ENCODE assay signal across 1 cellular context in the genomic region with DNA sequence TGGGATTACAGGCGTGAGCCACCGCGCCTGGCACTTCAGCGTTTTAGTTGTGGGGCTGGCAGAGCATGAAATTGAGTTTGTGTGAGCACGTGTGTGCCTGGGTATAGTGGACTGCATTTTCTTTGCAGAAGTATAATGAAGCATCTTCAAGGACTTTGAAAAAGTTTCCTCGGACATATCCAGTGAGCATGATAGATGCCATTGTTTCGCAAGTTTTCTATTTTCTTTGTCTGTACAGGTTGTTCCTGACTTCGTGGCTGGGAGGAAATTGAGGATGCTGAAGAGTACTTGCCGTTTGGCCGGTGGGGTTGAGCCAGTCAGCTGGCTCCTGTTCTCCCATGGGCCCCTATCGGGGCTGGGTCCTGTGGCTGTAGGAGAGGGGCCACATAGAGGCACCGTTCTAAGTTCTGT.
TF ChIP-seq lines count a peak whose summit lies in the region.

No MANE protein-coding gene starts in this region.

TF ChIP-seq in HepG2, 621 proteins besides CTCF, POLR2A, EP300 and RAD21 (continues in another document):
- TF ChIP-seq ZNF510 (CRISPR knock-in tag; IDR thresholded peaks at IDR 0.05; ENCODE audit: low read depth) (no peak), AFF4 (CRISPR knock-in tag; IDR thresholded peaks at IDR 0.05) (no peak), ERF (CRISPR knock-in tag; IDR thresholded peaks at IDR 0.05) (no peak), ZSCAN29 (CRISPR knock-in tag; conservative IDR thresholded peaks at IDR 0.05) (0 out of 2 replicates have a peak, but pooled peaks have one; percentile 24), MEF2D (CRISPR knock-in tag; IDR thresholded peaks at IDR 0.05) (no peak), MXD3 (CRISPR knock-in tag; IDR thresholded peaks at IDR 0.05) (0 out of 2 replicates have a peak, but pooled peaks have one; percentile 27), TFAP4 (IDR thresholded peaks at IDR 0.05; ENCODE audit: borderline replicate concordance, low read depth) (no peak), ZNF350 (CRISPR knock-in tag; IDR thresholded peaks at IDR 0.05; ENCODE audit: borderline replicate concordance, low read depth) (no peak), ZNF225 (CRISPR knock-in tag; IDR thresholded peaks at IDR 0.05) (0 out of 2 replicates have a peak, but pooled peaks have one; percentile 31), ZNF543 (CRISPR knock-in tag; IDR thresholded peaks at IDR 0.05) (0 out of 2 replicates have a peak, but pooled peaks have one; percentile 41), NAIF1 (CRISPR knock-in tag; IDR thresholded peaks at IDR 0.05; ENCODE audit: borderline replicate concordance) (no peak), TEAD3 (CRISPR knock-in tag; optimal IDR thresholded peaks at IDR 0.05; ENCODE audit: borderline replicate concordance) (no peak), CEBPB (IDR thresholded peaks at IDR 0.05; ENCODE audit: borderline replicate concordance, low read depth, low read length) (peak; percentile 17; the same call in 1 of the 2 replicates), IRF2 (CRISPR knock-in tag; IDR thresholded peaks at IDR 0.05) (no peak), GABPA (IDR thresholded peaks at IDR 0.05; ENCODE audit: low read depth, low read length) (no peak), GABPA (CRISPR knock-in tag; IDR thresholded peaks at IDR 0.05; ENCODE audit: low read depth) (no peak), ZNF34 (CRISPR knock-in tag; IDR thresholded peaks at IDR 0.05; ENCODE audit: borderline replicate concordance) (no peak), RFX3 (CRISPR knock-in tag; IDR thresholded peaks at IDR 0.05) (no peak), MEIS1 (CRISPR knock-in tag; IDR thresholded peaks at IDR 0.05; ENCODE audit: borderline replicate concordance) (no peak), SYNCRIP (IDR thresholded peaks at IDR 0.05; ENCODE audit: insufficient read depth, low read depth, low read length) (no peak), ZSCAN31 (CRISPR knock-in tag; IDR thresholded peaks at IDR 0.05; ENCODE audit: low read depth) (no peak), ZNF136 (CRISPR knock-in tag; IDR thresholded peaks at IDR 0.05; ENCODE audit: low read depth) (no peak), ZBTB46 (CRISPR knock-in tag; IDR thresholded peaks at IDR 0.05; ENCODE audit: borderline replicate concordance) (peak; percentile 45; the same call in 1 of the 2 replicates), SMARCE1 (IDR thresholded peaks at IDR 0.05; ENCODE audit: borderline replicate concordance) (no peak), ZNF572 (CRISPR knock-in tag; IDR thresholded peaks at IDR 0.05) (0 out of 2 replicates have a peak, but pooled peaks have one; percentile 38), KDM1A (CRISPR knock-in tag; IDR thresholded peaks at IDR 0.05) (no peak), NR1H2 (CRISPR knock-in tag; IDR thresholded peaks at IDR 0.05; ENCODE audit: borderline replicate concordance, low read depth) (no peak), HNRNPLL (IDR thresholded peaks at IDR 0.05; ENCODE audit: low read depth, low read length, poor library complexity, severe bottlenecking) (no peak), FOXP1 (IDR thresholded peaks at IDR 0.05) (no peak), FOXP1 (CRISPR knock-in tag; IDR thresholded peaks at IDR 0.05) (no peak)
- TF ChIP-seq, protein P1, sequence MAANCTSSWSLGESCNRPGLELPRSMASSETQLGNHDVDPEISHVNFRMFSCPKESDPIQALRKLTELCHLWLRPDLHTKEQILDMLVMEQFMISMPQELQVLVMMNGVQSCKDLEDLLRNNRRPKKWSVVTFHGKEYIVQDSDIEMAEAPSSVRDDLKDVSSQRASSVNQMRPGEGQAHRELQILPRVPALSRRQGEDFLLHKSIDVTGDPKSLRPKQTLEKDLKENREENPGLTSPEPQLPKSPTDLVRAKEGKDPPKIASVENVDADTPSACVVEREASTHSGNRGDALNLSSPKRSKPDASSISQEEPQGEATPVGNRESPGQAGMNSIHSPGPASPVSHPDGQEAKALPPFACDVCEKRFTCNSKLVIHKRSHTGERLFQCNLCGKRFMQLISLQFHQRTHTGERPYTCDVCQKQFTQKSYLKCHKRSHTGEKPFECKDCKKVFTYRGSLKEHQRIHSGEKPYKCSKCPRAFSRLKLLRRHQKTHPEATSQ (CRISPR knock-in tag; IDR thresholded peaks at IDR 0.05; ENCODE audit: borderline replicate concordance): no peak
- TF ChIP-seq, protein P2, sequence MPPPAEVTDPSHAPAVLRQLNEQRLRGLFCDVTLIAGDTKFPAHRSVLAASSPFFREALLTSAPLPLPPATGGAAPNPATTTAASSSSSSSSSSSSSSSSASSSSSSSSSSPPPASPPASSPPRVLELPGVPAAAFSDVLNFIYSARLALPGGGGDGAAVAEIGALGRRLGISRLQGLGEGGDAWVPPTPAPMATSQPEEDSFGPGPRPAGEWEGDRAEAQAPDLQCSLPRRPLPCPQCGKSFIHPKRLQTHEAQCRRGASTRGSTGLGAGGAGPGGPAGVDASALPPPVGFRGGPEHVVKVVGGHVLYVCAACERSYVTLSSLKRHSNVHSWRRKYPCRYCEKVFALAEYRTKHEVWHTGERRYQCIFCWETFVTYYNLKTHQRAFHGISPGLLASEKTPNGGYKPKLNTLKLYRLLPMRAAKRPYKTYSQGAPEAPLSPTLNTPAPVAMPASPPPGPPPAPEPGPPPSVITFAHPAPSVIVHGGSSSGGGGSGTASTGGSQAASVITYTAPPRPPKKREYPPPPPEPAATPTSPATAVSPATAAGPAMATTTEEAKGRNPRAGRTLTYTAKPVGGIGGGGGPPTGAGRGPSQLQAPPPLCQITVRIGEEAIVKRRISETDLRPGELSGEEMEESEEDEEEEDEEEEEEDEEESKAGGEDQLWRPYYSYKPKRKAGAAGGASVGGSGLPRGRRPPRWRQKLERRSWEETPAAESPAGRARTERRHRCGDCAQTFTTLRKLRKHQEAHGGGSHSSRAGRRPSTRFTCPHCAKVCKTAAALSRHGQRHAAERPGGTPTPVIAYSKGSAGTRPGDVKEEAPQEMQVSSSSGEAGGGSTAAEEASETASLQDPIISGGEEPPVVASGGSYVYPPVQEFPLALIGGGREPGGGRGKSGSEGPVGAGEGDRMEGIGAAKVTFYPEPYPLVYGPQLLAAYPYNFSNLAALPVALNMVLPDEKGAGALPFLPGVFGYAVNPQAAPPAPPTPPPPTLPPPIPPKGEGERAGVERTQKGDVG (CRISPR knock-in tag; IDR thresholded peaks at IDR 0.05; ENCODE audit: borderline replicate concordance): 0 out of 2 replicates have a peak, but pooled peaks have one; percentile 39
- TF ChIP-seq, protein P3, sequence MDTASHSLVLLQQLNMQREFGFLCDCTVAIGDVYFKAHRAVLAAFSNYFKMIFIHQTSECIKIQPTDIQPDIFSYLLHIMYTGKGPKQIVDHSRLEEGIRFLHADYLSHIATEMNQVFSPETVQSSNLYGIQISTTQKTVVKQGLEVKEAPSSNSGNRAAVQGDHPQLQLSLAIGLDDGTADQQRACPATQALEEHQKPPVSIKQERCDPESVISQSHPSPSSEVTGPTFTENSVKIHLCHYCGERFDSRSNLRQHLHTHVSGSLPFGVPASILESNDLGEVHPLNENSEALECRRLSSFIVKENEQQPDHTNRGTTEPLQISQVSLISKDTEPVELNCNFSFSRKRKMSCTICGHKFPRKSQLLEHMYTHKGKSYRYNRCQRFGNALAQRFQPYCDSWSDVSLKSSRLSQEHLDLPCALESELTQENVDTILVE (CRISPR knock-in tag; IDR thresholded peaks at IDR 0.05): no peak
- TF ChIP-seq, protein P4, sequence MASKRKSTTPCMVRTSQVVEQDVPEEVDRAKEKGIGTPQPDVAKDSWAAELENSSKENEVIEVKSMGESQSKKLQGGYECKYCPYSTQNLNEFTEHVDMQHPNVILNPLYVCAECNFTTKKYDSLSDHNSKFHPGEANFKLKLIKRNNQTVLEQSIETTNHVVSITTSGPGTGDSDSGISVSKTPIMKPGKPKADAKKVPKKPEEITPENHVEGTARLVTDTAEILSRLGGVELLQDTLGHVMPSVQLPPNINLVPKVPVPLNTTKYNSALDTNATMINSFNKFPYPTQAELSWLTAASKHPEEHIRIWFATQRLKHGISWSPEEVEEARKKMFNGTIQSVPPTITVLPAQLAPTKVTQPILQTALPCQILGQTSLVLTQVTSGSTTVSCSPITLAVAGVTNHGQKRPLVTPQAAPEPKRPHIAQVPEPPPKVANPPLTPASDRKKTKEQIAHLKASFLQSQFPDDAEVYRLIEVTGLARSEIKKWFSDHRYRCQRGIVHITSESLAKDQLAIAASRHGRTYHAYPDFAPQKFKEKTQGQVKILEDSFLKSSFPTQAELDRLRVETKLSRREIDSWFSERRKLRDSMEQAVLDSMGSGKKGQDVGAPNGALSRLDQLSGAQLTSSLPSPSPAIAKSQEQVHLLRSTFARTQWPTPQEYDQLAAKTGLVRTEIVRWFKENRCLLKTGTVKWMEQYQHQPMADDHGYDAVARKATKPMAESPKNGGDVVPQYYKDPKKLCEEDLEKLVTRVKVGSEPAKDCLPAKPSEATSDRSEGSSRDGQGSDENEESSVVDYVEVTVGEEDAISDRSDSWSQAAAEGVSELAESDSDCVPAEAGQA (IDR thresholded peaks at IDR 0.05; ENCODE audit: low read depth): 0 out of 2 replicates have a peak, but pooled peaks have one; percentile 43
- TF ChIP-seq, protein P4 (CRISPR knock-in tag; IDR thresholded peaks at IDR 0.05; ENCODE audit: borderline replicate concordance): no peak
